20 cellular contexts compared by ENCODE assay signal in the genomic region with DNA sequence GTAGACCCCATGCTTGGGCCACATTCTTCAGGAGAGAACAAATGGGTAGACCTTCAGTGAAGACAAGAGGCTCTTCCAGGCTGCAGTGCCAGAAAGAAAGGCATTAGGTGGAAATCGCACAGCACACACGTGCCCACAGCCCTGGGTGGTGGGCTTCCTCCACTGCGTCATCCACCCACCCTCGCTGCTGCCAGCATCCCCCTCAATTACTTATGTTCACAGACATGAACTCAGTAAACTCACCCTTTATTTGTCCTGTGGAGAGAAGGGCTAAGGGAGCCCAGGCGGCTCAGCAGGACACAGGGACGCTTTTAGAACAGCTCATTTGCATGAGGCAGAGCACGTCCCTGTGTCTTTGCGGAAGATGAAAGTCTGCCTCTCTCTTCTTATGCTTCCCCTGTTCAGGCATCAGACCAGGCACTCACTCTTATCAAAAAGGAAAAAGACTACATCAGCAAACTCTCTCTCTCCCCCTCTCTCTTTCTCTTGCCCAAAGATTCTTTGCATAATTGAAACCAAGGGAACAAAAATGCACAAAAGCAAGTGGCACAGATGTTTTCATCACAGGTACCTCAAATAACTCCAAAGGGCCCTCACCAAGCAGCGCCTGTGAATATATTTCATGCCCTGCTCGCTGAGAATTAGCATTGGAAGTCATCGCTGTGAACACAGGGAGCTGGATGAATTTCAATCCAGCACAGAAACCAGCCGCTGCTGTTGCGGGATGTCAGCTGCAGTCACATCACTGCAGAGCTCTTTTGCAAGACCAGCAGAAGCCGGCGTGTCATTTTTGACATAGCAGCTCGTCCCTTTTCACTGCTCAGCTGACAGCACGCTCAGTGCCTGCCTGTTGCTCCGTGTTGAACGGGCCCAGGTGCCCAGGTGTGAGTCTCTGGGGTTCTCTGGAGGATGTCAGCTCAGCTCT.
DNase-seq lines count a peak whose midpoint lies in the region; TF ChIP-seq lines count a peak whose summit lies in the region.
"Had no signal": no experiment of that assay in that cellular context is flagged by ENCODE, and none has a peak within 500 bp of the region (broad histone marks: within the 10 kb centered on the region; RNA-seq: fewer than 3 reads in every experiment).

No MANE protein-coding gene starts in this region.

- H3K4ac ChIP-seq in neuronal stem cell (ENCODE audit: low read length), result no peak overlapping the region

- H3K9me2 ChIP-seq in DOHH2 (replicated peaks; ENCODE audit: control insufficient read depth, low read length) (no peaks in the 10 kb centered on the region), Loucy (replicated peaks; ENCODE audit: low read depth, low read length) (no peaks in the 10 kb centered on the region), OCI-LY7 (ENCODE audit: insufficient read depth, low read length) (no peaks in the 10 kb centered on the region)

- H2BK120ac ChIP-seq in neuronal stem cell (ENCODE audit: low read depth, low read length), result no peak overlapping the region

- DNase-seq in OCI-LY7 (ENCODE audit: low spot score) (peak; percentile 62), neuronal stem cell (ENCODE audit: low spot score) (no peak), HAP-1 (ENCODE audit: low spot score in 2 of 2) (no peak), AG08395 (ENCODE audit: low spot score) (no peak)
- DNase-seq in stimulated activated CD4-positive, alpha-beta T cell treated with anti-CD3 and anti-CD28 coated beads, Interleukin-4, amount 100 ng/mL, for 24 hours, result no peak
- DNase-seq in activated CD4-positive, alpha-beta T cell treated with anti-CD3 and anti-CD28 coated beads, Interleukin-2, amount 50 U/mL, for 4 hours, result no peak
- DNase-seq: activated CD8-positive, alpha-beta memory T cell treated with anti-CD3 and anti-CD28 coated beads, Interleukin-2, amount 50 U/mL, for 4 hours; activated naive CD4-positive, alpha-beta T cell treated with anti-CD3 and anti-CD28 coated beads, Interleukin-2, amount 50 U/mL, for 16 hours; effector memory CD8-positive, alpha-beta T cell; left ventricle myocardium inferior; naive B cell; NCI-H1092; NCI-H524 treated with DMSO at 0.1 percent for 48 hours; stimulated activated CD4-positive, alpha-beta T cell treated with anti-CD3 and anti-CD28 coated beads, Interleukin-2, amount 100 ng/mL, for 24 hours; stimulated activated CD8-positive, alpha-beta memory T cell treated with anti-CD3 and anti-CD28 coated beads, Interleukin-4, amount 100 ng/mL, for 48 hours; T-helper 17 cell had no signal

- H3K9ac ChIP-seq in Loucy (ENCODE audit: low read depth, low read length, poor library complexity, severe bottlenecking) (peak overlapping the region; percentile 69), neuronal stem cell (ENCODE audit: low read depth, low read length, poor library complexity) (no peak overlapping the region)

- H3F3A ChIP-seq in DOHH2 (ENCODE audit: control insufficient read depth, insufficient read depth) (no peaks in the 10 kb centered on the region), Loucy (ENCODE audit: low read depth) (no peaks in the 10 kb centered on the region)

- POLR2A ChIA-PET in OCI-LY7 (lab: Charles Lee), result interaction anchor here (0.6 to 0.9 kb wide), 3 partner anchors 16 to 654 kb away, joined by 3 read pairs; no protein-coding TSS in a partner anchor

- intact Hi-C loops in OCI-LY7 (cut with micrococcal nuclease; ENCODE audit: unreplicated experiment), result no loop called here

- H3K23ac ChIP-seq in neuronal stem cell (ENCODE audit: low read depth, low read length, poor library complexity), result no peak overlapping the region

- no TSS peak for BruUV-seq in OCI-LY7 (replicated peaks; lab: Mats Ljungman, UMichigan)

- H2BK5ac ChIP-seq in neuronal stem cell (ENCODE audit: low read length), result no peak overlapping the region

- H2AFZ ChIP-seq in Loucy (ENCODE audit: low read length) (no peak overlapping the region), OCI-LY7 (ENCODE audit: low read length) (peak overlapping the region; percentile 75), neuronal stem cell (ENCODE audit: low read length) (no peak overlapping the region)

- H4K20me1 ChIP-seq in DOHH2 (ENCODE audit: control insufficient read depth, insufficient read depth, low read depth, low read length) (no peaks in the 10 kb centered on the region), Loucy (ENCODE audit: insufficient read depth, low read length, poor library complexity, severe bottlenecking) (no peaks in the 10 kb centered on the region), OCI-LY7 (ENCODE audit: insufficient read depth, low read length) (no peaks in the 10 kb centered on the region)

- WGBS in neuronal stem cell (ENCODE audit: extremely low coverage in 2 of 2, insufficient read length in 2 of 2, insufficient replicate concordance in 1 of 2), 2 donors, result no CpG with 5 or more reads among the region's 19 CpGs

- no peak overlapping the region for H2BK15ac ChIP-seq in neuronal stem cell (ENCODE audit: low read length)

- H3K79me1 ChIP-seq in neuronal stem cell (ENCODE audit: low read depth, low read length), result no peaks in the 10 kb centered on the region

- H3K27me3 ChIP-seq in DOHH2 (ENCODE audit: control insufficient read depth, low read length) (no peaks in the 10 kb centered on the region), Loucy (ENCODE audit: insufficient read depth, low read length, poor library complexity, severe bottlenecking) (no peaks in the 10 kb centered on the region), neuronal stem cell (ENCODE audit: control insufficient read depth in 3 of 3, insufficient read depth in 3 of 3, low read depth in 1 of 3, low read length in 3 of 3) (peaks cover 0 to 5% (median 0%) of the 10 kb centered on the region in 3 experiments), HAP-1 (ENCODE audit: low read depth) (no peaks in the 10 kb centered on the region)
- H3K27me3 ChIP-seq: tibial nerve had no signal

- H3K27ac ChIP-seq in DOHH2 (ENCODE audit: low read depth, low read length), result no peak overlapping the region
- peak overlapping the region; percentile 32 for H3K27ac ChIP-seq in OCI-LY7 (ENCODE audit: low read depth, low read length, poor library complexity, severe bottlenecking)
- no peak overlapping the region for H3K27ac ChIP-seq in neuronal stem cell (replicated peaks; ENCODE audit: low read length)
- H3K27ac ChIP-seq: left ventricle myocardium inferior, RWPE1, tibial nerve had no signal

- no peak overlapping the region for H3K14ac ChIP-seq in neuronal stem cell (ENCODE audit: low read length)

- TF ChIP-seq CTCF in DOHH2 (IDR thresholded peaks at IDR 0.05; ENCODE audit: low read depth, low read length, poor library complexity, severe bottlenecking), result no peak
- no peak for TF ChIP-seq CTCF in Loucy (conservative IDR thresholded peaks at IDR 0.05; ENCODE audit: low read length)
- TF ChIP-seq CTCF in OCI-LY7 (conservative IDR thresholded peaks at IDR 0.05; ENCODE audit: low read length), result no peak

- H2BK12ac ChIP-seq in neuronal stem cell (ENCODE audit: low read length), result no peak overlapping the region

- no peak overlapping the region for H2AK5ac ChIP-seq in neuronal stem cell (ENCODE audit: low read depth, low read length)

- H3K4me2 ChIP-seq in DOHH2 (ENCODE audit: low read length) (peak overlapping the region; percentile 96), Loucy (ENCODE audit: low read depth, low read length, poor library complexity, severe bottlenecking) (no peak overlapping the region), OCI-LY7 (ENCODE audit: low read length) (peak overlapping the region; percentile 54), neuronal stem cell (ENCODE audit: insufficient read depth, low read length, poor library complexity, severe bottlenecking) (no peak overlapping the region)

- H3K4me3 ChIP-seq in DOHH2 (ENCODE audit: low read length) (peak overlapping the region; percentile 68), Loucy (ENCODE audit: low read length, poor library complexity, severe bottlenecking) (no peak overlapping the region), OCI-LY7 (ENCODE audit: low read depth, low read length, poor library complexity, severe bottlenecking) (peak overlapping the region; percentile 16), neuronal stem cell (ENCODE audit: low read length in 2 of 2) (no peak overlapping the region), HAP-1 (no peak overlapping the region)
- H3K4me3 ChIP-seq: left ventricle myocardium inferior, tibial nerve had no signal

- peak overlapping the region; percentile 57 for H3K18ac ChIP-seq in neuronal stem cell (ENCODE audit: low read length)

- no peak overlapping the region for H4K91ac ChIP-seq in neuronal stem cell (ENCODE audit: low read depth, low read length, poor library complexity)

- H3K36me3 ChIP-seq in DOHH2 (ENCODE audit: control insufficient read depth, low read length) (no peaks in the 10 kb centered on the region), Loucy (ENCODE audit: insufficient read depth, low read length) (no peaks in the 10 kb centered on the region), OCI-LY7 (ENCODE audit: insufficient read depth, low read length) (no peaks in the 10 kb centered on the region), neuronal stem cell (replicated peaks in 1 of 2; ENCODE audit: control insufficient read depth in 2 of 2, insufficient read depth in 2 of 2, low read length in 2 of 2) (no peaks in the 10 kb centered on the region), HAP-1 (replicated peaks) (no peaks in the 10 kb centered on the region)
- H3K36me3 ChIP-seq: left ventricle myocardium inferior, tibial nerve had no signal

- H4K8ac ChIP-seq in neuronal stem cell (ENCODE audit: low read depth, low read length), result no peak overlapping the region

- CTCF ChIA-PET in OCI-LY7 (lab: Charles Lee; ENCODE audit: unreplicated experiment), result interaction anchor here (0.6 to 0.9 kb wide), 2 partner anchors 17 to 1964 kb away, joined by 3 read pairs; no protein-coding TSS in a partner anchor

- peaks cover 23% of the 10 kb centered on the region for H3K4me1 ChIP-seq in DOHH2 (ENCODE audit: control insufficient read depth, low read length)
- peaks cover 52% of the 10 kb centered on the region for H3K4me1 ChIP-seq in Loucy (ENCODE audit: insufficient read depth, low read length, poor library complexity, severe bottlenecking)
- peaks cover 23% of the 10 kb centered on the region for H3K4me1 ChIP-seq in OCI-LY7 (ENCODE audit: insufficient read depth, low read length, poor library complexity, severe bottlenecking)
- peaks cover 0 to 24% of the 10 kb centered on the region in 2 donors for H3K4me1 ChIP-seq in neuronal stem cell (ENCODE audit: control insufficient read depth in 2 of 2, insufficient read depth in 1 of 2, low read depth in 1 of 2, low read length in 2 of 2)
- no peaks in the 10 kb centered on the region for H3K4me1 ChIP-seq in HAP-1
- H3K4me1 ChIP-seq: left ventricle myocardium inferior, tibial nerve had no signal

- in situ Hi-C loops in HAP-1 (cut with MboI; ENCODE audit: low sequenced_read_pairs), result no loop called here

- H3K9me3 ChIP-seq in DOHH2 (ENCODE audit: control insufficient read depth, insufficient read depth, low read length) (no peaks in the 10 kb centered on the region), Loucy (ENCODE audit: insufficient read depth, low read depth, low read length) (no peaks in the 10 kb centered on the region), OCI-LY7 (ENCODE audit: low read length) (no peaks in the 10 kb centered on the region), neuronal stem cell (replicated peaks in 1 of 2; ENCODE audit: control insufficient read depth in 2 of 2, insufficient read depth in 1 of 2, low read depth in 1 of 2, low read length in 2 of 2) (no peaks in the 10 kb centered on the region), HAP-1 (no peaks in the 10 kb centered on the region)
- H3K9me3 ChIP-seq: left ventricle myocardium inferior, tibial nerve had no signal

- H3K79me2 ChIP-seq in DOHH2 (ENCODE audit: control insufficient read depth, low read length), result no peaks in the 10 kb centered on the region
- H3K79me2 ChIP-seq in Loucy (ENCODE audit: insufficient read depth, low read length), result no peaks in the 10 kb centered on the region
- no peaks in the 10 kb centered on the region for H3K79me2 ChIP-seq in OCI-LY7 (ENCODE audit: insufficient read depth, low read depth, low read length)

Comparison
In these comparisons a context has a peak if more than half of its experiments do, and no peak if none do; other contexts are left out.
1. H3K4me2 ChIP-seq: peak in DOHH2 (single experiment) and OCI-LY7 (single experiment); none in Loucy (single experiment) and neuronal stem cell (single experiment).
2. H3K4me3 ChIP-seq: peak in DOHH2 (single experiment) and OCI-LY7 (single experiment); none in Loucy (single experiment), neuronal stem cell (0 of 2) and HAP-1 (single experiment).